In genomic region chr2:67213677-67214402, GRCh38 we compare ENCODE assay signal across 13 cellular contexts.
DNase-seq lines count a peak whose midpoint lies in the region; ATAC-seq, FAIRE-seq and TF ChIP-seq lines count a peak whose summit lies in the region.
"Had no signal": no experiment of that assay in that cellular context is flagged by ENCODE, and none has a peak within 500 bp of the region (broad histone marks: within the 10 kb centered on the region; RNA-seq: fewer than 3 reads in every experiment).

No MANE protein-coding gene starts in this region.

- H3K14ac ChIP-seq in H1 (ENCODE audit: insufficient read length) = no peak overlapping the region

- H2BK5ac ChIP-seq in H1 (ENCODE audit: low read depth, low read length) = no peak overlapping the region; the same call in 1 of the 2 replicates

- no peak overlapping the region for H4K8ac ChIP-seq in H1 (ENCODE audit: extremely low read depth, insufficient read depth, low read length)

- H3K9me3 ChIP-seq in HEK293 (ENCODE audit: control insufficient read depth, insufficient read depth, low read depth, low read length) (no peaks in the 10 kb centered on the region), H1 (ENCODE audit: insufficient read depth in 2 of 2, low read depth in 1 of 2, low read length in 1 of 2) (peaks cover 0 to 9% of the 10 kb centered on the region in 2 experiments; a peak in 1 of 4 replicates), muscle layer of duodenum (ENCODE audit: control insufficient read depth in 1 of 2, low read length in 2 of 2) (no peaks in the 10 kb centered on the region)

- 0 out of 2 replicates have a peak overlapping the region, but pooled peaks have one; percentile 27 for H2BK20ac ChIP-seq in H1 (ENCODE audit: low read length)

- no peak overlapping the region for H3K4me3 ChIP-seq in HEK293 (ENCODE audit: low read depth, low read length)
- H3K4me3 ChIP-seq in H1 (ENCODE audit: extremely low read depth in 1 of 4, insufficient read depth in 2 of 4, low read depth in 3 of 4, low read length in 4 of 4) = no peak overlapping the region
- no peak overlapping the region for H3K4me3 ChIP-seq in muscle layer of duodenum (ENCODE audit: low read depth in 1 of 2, low read length in 2 of 2)
- no peak overlapping the region for H3K4me3 ChIP-seq in brain microvascular endothelial cell (ENCODE audit: low read depth, low read length)

- CTCF ChIA-PET in HEK293 (lab: Yijun Ruan, JAX) (no interaction called here), H1 (lab: Charles Lee; ENCODE audit: partially characterized antibody) (no interaction called here)

- in situ Hi-C loops in brain microvascular endothelial cell (cut with HindIII; ENCODE audit: low pct_ligation_motif_present, low sequenced_read_pairs) = no loop called here

- no peaks in the 10 kb centered on the region for H3K27me3 Mint-ChIP-seq in stimulated activated naive CD8-positive, alpha-beta T cell treated with anti-CD3 and anti-CD28 coated beads, Interleukin-15, amount 100 ng/mL, for 72 hours
- H3K27me3 Mint-ChIP-seq in activated T-cell treated with anti-CD3 and anti-CD28 coated beads, Interleukin-2, amount 50 U/mL, for 72 hours (ENCODE audit: low read depth) = no peaks in the 10 kb centered on the region
- H3K27me3 Mint-ChIP-seq: CD8-positive, alpha-beta memory T cell had no signal

- WGBS in H1 (ENCODE audit: extremely low coverage in 1 of 2, insufficient coverage in 1 of 2, insufficient read length in 1 of 2, insufficient replicate concordance in 2 of 2, low coverage in 1 of 2, low lambda C conversion rate in 2 of 2, missing lambda C conversion rate in 1 of 2), 2 experiments = 86 to 100% methylated on average over 2 of the region's 2 CpGs

- H3K4ac ChIP-seq in H1 (replicated peaks; ENCODE audit: insufficient read length, low read depth, low read length) = no peak overlapping the region

- H3K4me1 Mint-ChIP-seq in stimulated activated naive CD8-positive, alpha-beta T cell treated with anti-CD3 and anti-CD28 coated beads, Interleukin-15, amount 100 ng/mL, for 72 hours = no peaks in the 10 kb centered on the region
- no peaks in the 10 kb centered on the region for H3K4me1 Mint-ChIP-seq in activated T-cell treated with anti-CD3 and anti-CD28 coated beads, Interleukin-2, amount 50 U/mL, for 72 hours (ENCODE audit: low read depth)
- H3K4me1 Mint-ChIP-seq: CD8-positive, alpha-beta memory T cell had no signal

- no peak overlapping the region for H3K18ac ChIP-seq in H1 (ENCODE audit: extremely low read depth, low read length)

- no peak for TF ChIP-seq EP300 in H1 (IDR thresholded peaks at IDR 0.05; ENCODE audit: borderline replicate concordance in 1 of 2, low read depth in 2 of 2, low read length in 2 of 2)

- no peak for TF ChIP-seq POLR2A in H1 (IDR thresholded peaks at IDR 0.05; ENCODE audit: control extremely low read depth in 1 of 2, low read depth in 2 of 2, low read length in 2 of 2)

- peak overlapping the region; percentile 88 for H2BK12ac ChIP-seq in H1 (ENCODE audit: low read depth, low read length)

- no peak for TF ChIP-seq CTCF in HEK293 (tag by site-specific recombination; IDR thresholded peaks at IDR 0.05)
- no peak for TF ChIP-seq CTCF in H1 (IDR thresholded peaks at IDR 0.05; ENCODE audit: control extremely low read depth in 1 of 3, insufficient read depth in 1 of 3, low read depth in 1 of 3, low read length in 3 of 3)
- no peak for TF ChIP-seq CTCF in brain microvascular endothelial cell (IDR thresholded peaks at IDR 0.05; ENCODE audit: low read depth, low read length, missing control alignments)

- peak; percentile 45 for ATAC-seq in stimulated activated naive CD8-positive, alpha-beta T cell treated with anti-CD3 and anti-CD28 coated beads, Interleukin-15, amount 100 ng/mL, for 72 hours
- ATAC-seq in activated T-cell treated with anti-CD3 and anti-CD28 coated beads, Interleukin-2, amount 50 U/mL, for 72 hours (replicated peaks in 1 of 2) = no peak

- H2BK120ac ChIP-seq in H1 (replicated peaks; ENCODE audit: low read depth, low read length) = no peak overlapping the region

- H3K56ac ChIP-seq in H1 (replicated peaks; ENCODE audit: insufficient read length, low read depth, low read length) = peak overlapping the region; percentile 97

- H3K4me3 Mint-ChIP-seq in stimulated activated naive CD8-positive, alpha-beta T cell treated with anti-CD3 and anti-CD28 coated beads, Interleukin-15, amount 100 ng/mL, for 72 hours = no peak overlapping the region
- H3K4me3 Mint-ChIP-seq in activated T-cell treated with anti-CD3 and anti-CD28 coated beads, Interleukin-2, amount 50 U/mL, for 72 hours = no peak overlapping the region
- H3K4me3 Mint-ChIP-seq: CD8-positive, alpha-beta memory T cell had no signal

- no peak for FAIRE-seq in H1 (lab: Jason Lieb, UNC)

- peaks cover 0 to 5% of the 10 kb centered on the region in 2 experiments for H4K20me1 ChIP-seq in H1 (replicated peaks in 1 of 2; ENCODE audit: control insufficient read depth in 1 of 2, insufficient read depth in 2 of 2, low read length in 2 of 2)

- no peak overlapping the region for H3K4me2 ChIP-seq in H1 (ENCODE audit: insufficient read depth in 1 of 2, low read depth in 2 of 2, low read length in 2 of 2)

- H3K36me3 ChIP-seq in HEK293 (ENCODE audit: control insufficient read depth in 2 of 2, insufficient read depth in 1 of 2, low read length in 2 of 2) = no peaks in the 10 kb centered on the region
- H3K36me3 ChIP-seq in H1 (ENCODE audit: control insufficient read depth in 2 of 4, insufficient read depth in 4 of 4, low read length in 3 of 4) = no peaks in the 10 kb centered on the region
- no peaks in the 10 kb centered on the region for H3K36me3 ChIP-seq in muscle layer of duodenum (ENCODE audit: control insufficient read depth in 1 of 2, insufficient read depth in 2 of 2, low read length in 2 of 2)
- H3K36me3 ChIP-seq in brain microvascular endothelial cell (replicated peaks) = no peaks in the 10 kb centered on the region

- POLR2A ChIA-PET in HEK293 (lab: Yijun Ruan, JAX) (no interaction called here), H1 (lab: Charles Lee; ENCODE audit: partially characterized antibody) (interaction anchor here (0.6 kb wide), 1 partner anchor 942 kb away, joined by 4 read pairs; no protein-coding TSS in a partner anchor)

- H3K27me3 ChIP-seq in H1 (replicated peaks in 1 of 4; ENCODE audit: control insufficient read depth in 3 of 4, extremely low read depth in 1 of 4, insufficient read depth in 3 of 4, low read length in 3 of 4) (no peaks in the 10 kb centered on the region), muscle layer of duodenum (ENCODE audit: low read depth, low read length) (no peaks in the 10 kb centered on the region), brain microvascular endothelial cell (replicated peaks) (no peaks in the 10 kb centered on the region)

- no peak overlapping the region for H3K27ac Mint-ChIP-seq in stimulated activated naive CD8-positive, alpha-beta T cell treated with anti-CD3 and anti-CD28 coated beads, Interleukin-15, amount 100 ng/mL, for 72 hours
- no peak overlapping the region for H3K27ac Mint-ChIP-seq in activated T-cell treated with anti-CD3 and anti-CD28 coated beads, Interleukin-2, amount 50 U/mL, for 72 hours
- H3K27ac Mint-ChIP-seq: CD8-positive, alpha-beta memory T cell had no signal

- H3K27ac ChIP-seq in HEK293 (ENCODE audit: extremely low read depth, low read depth, low read length) (no peak overlapping the region), H1 (ENCODE audit: low read depth, low read length) (no peak overlapping the region), muscle layer of duodenum (ENCODE audit: low read length) (peak overlapping the region; percentile 37), brain microvascular endothelial cell (no peak overlapping the region)
- H3K27ac ChIP-seq: RWPE1 had no signal

- H4K5ac ChIP-seq in H1 (ENCODE audit: insufficient read length, low read depth, low read length) = no peak overlapping the region

- peaks cover 4 to 6% of the 10 kb centered on the region in 2 donors for H3K9me3 Mint-ChIP-seq in stimulated activated naive CD8-positive, alpha-beta T cell treated with anti-CD3 and anti-CD28 coated beads, Interleukin-15, amount 100 ng/mL, for 72 hours
- peaks cover 1 to 5% of the 10 kb centered on the region in 2 donors for H3K9me3 Mint-ChIP-seq in activated T-cell treated with anti-CD3 and anti-CD28 coated beads, Interleukin-2, amount 50 U/mL, for 72 hours

- H3K23ac ChIP-seq in H1 (ENCODE audit: insufficient read length) = no peak overlapping the region

- H3K4me1 ChIP-seq in HEK293 (ENCODE audit: control insufficient read depth, insufficient read depth, low read length) = peaks cover 4% of the 10 kb centered on the region; the same call in 1 of the 2 replicates
- peaks cover 2 to 6% (median 3%) of the 10 kb centered on the region in 4 experiments; a peak in 5 of 7 replicates for H3K4me1 ChIP-seq in H1 (replicated peaks in 1 of 4; ENCODE audit: control insufficient read depth in 3 of 4, insufficient read depth in 4 of 4, low read length in 3 of 4)
- H3K4me1 ChIP-seq in muscle layer of duodenum (ENCODE audit: control insufficient read depth in 1 of 2, insufficient read depth in 2 of 2, low read length in 2 of 2) = peaks cover 0 to 6% of the 10 kb centered on the region in 2 donors

- H2AFZ ChIP-seq in H1 (ENCODE audit: low read length) = no peak overlapping the region

- no peaks in the 10 kb centered on the region for H3K79me2 ChIP-seq in H1 (ENCODE audit: control insufficient read depth in 1 of 2, insufficient read depth in 2 of 2, low read length in 2 of 2)

- no peaks in the 10 kb centered on the region for H3K79me1 ChIP-seq in H1 (ENCODE audit: low read depth, low read length)

- H2BK15ac ChIP-seq in H1 (ENCODE audit: low read length) = peak overlapping the region; percentile 40; the same call in 1 of the 2 replicates

- peak overlapping the region; percentile 67; the same call in 1 of the 2 replicates for H2AK5ac ChIP-seq in H1 (ENCODE audit: low read depth, low read length)

- peaks cover 13% of the 10 kb centered on the region; the same call in 1 of the 2 replicates for H3K23me2 ChIP-seq in H1 (ENCODE audit: low read depth, low read length)

- TF ChIP-seq RAD21 in H1 (IDR thresholded peaks at IDR 0.05 in 1 of 2, conservative IDR thresholded peaks at IDR 0.05 in 1 of 2; ENCODE audit: low read depth in 2 of 2, low read length in 2 of 2) = no peak

- peak overlapping the region; percentile 62 for H4K91ac ChIP-seq in H1 (replicated peaks; ENCODE audit: insufficient read length, low read length)

- H3K9ac ChIP-seq in H1 (replicated peaks in 1 of 4; ENCODE audit: extremely low read depth in 1 of 4, low read depth in 3 of 4, low read length in 3 of 4) = no peak overlapping the region

- H3K36me3 Mint-ChIP-seq in activated T-cell treated with anti-CD3 and anti-CD28 coated beads, Interleukin-2, amount 50 U/mL, for 72 hours (ENCODE audit: insufficient read depth in 2 of 2) = no peaks in the 10 kb centered on the region
- H3K36me3 Mint-ChIP-seq: CD8-positive, alpha-beta memory T cell had no signal

- no peak for DNase-seq in H1 (ENCODE audit: low read depth in 1 of 2, low spot score in 2 of 2)
- no peak for DNase-seq in stimulated activated naive CD8-positive, alpha-beta T cell treated with anti-CD3 and anti-CD28 coated beads, Interleukin-15, amount 100 ng/mL, for 72 hours
- DNase-seq in brain microvascular endothelial cell = no peak
- DNase-seq in NCI-H2081 treated with DMSO at 0.1 percent for 48 hours (lab: John Stamatoyannopoulos, UW) = no peak
- no peak for DNase-seq in activated T-cell treated with anti-CD3 and anti-CD28 coated beads, Interleukin-2, amount 50 U/mL, for 72 hours
- DNase-seq: CD8-positive, alpha-beta memory T cell; EL; H7; NCI-H1048; NCI-H1694 had no signal

TF ChIP-seq in H1, 55 proteins besides CTCF, POLR2A, EP300 and RAD21 (continues in another document):
- no peak for TF ChIP-seq TCF12 (IDR thresholded peaks at IDR 0.05; ENCODE audit: low read depth, low read length)
